ENCODE assay signal across 15 cellular contexts in genomic region chr6:38346291-38347079, GRCh38.
DNase-seq lines count a peak whose midpoint lies in the region; ATAC-seq and TF ChIP-seq lines count a peak whose summit lies in the region.
"Had no signal": no experiment of that assay in that cellular context is flagged by ENCODE, and none has a peak within 500 bp of the region (broad histone marks: within the 10 kb centered on the region; RNA-seq: fewer than 3 reads in every experiment).

No MANE protein-coding gene starts in this region.

- peak; percentile 61 for ATAC-seq in IMR-90 (ENCODE audit: low read depth)
- ATAC-seq in stimulated activated naive CD8-positive, alpha-beta T cell treated with anti-CD3 and anti-CD28 coated beads, Interleukin-15, Interleukin-2, amounts not matched to agents 100 U/mL and 50 U/mL, for 24 hours: no peak
- ATAC-seq: left ventricle myocardium superior had no signal

- BruUV-seq in IMR-90 (replicated peaks; lab: Mats Ljungman, UMichigan) (no TSS peak), Calu3 (replicated peaks; lab: Mats Ljungman, UMichigan) (no TSS peak)

- H2AK9ac ChIP-seq in IMR-90 (replicated peaks; ENCODE audit: low read depth, low read length, poor library complexity): no peak overlapping the region

- no peaks in the 10 kb centered on the region for H3K27me3 ChIP-seq in IMR-90 (ENCODE audit: control insufficient read depth, insufficient read depth, low read length)

- H3K4me3 ChIP-seq in AG10803 (ENCODE audit: low read length) (no peak overlapping the region), IMR-90 (ENCODE audit: insufficient read depth, low read depth, low read length) (no peak overlapping the region)

- in situ Hi-C loops in IMR-90 (cut with MboI; ENCODE audit: low sequenced_read_pairs): no loop called here

- no peaks in the 10 kb centered on the region for H4K20me1 ChIP-seq in IMR-90 (ENCODE audit: insufficient read depth, low read length)

- H3K9me3 ChIP-seq in IMR-90 (ENCODE audit: control insufficient read depth, insufficient read depth, low read length): no peaks in the 10 kb centered on the region

- peak overlapping the region; percentile 72 for H2BK120ac ChIP-seq in IMR-90 (ENCODE audit: low read depth, low read length)

- no CpG with 5 or more reads among the region's 5 CpGs for WGBS in IMR-90 (ENCODE audit: extremely low coverage in 2 of 2, insufficient read length in 1 of 2), 2 experiments

- peak overlapping the region; percentile 76; the same call in 1 of the 2 replicates for H2BK20ac ChIP-seq in IMR-90 (ENCODE audit: low read depth, low read length)

- intact Hi-C loops in IMR-90 (cut with micrococcal nuclease): no loop called here
- intact Hi-C loops in Calu3 (cut with micrococcal nuclease; ENCODE audit: unreplicated experiment): no loop called here

- DNase-seq in AG10803 (ENCODE audit: low read depth) (peak; percentile 95), IMR-90 (peak; percentile 90), brain pericyte (ENCODE audit: low read depth, low spot score) (peak; percentile 71), iPS-NIHi11 (ENCODE audit: low spot score) (peak; percentile 15), D341Med (ENCODE audit: low spot score) (no peak), NCI-H128 (lab: John Stamatoyannopoulos, UW; ENCODE audit: unreplicated experiment) (no peak), Calu3 (no peak)
- no peak for DNase-seq in stimulated activated naive CD8-positive, alpha-beta T cell treated with anti-CD3 and anti-CD28 coated beads, Interleukin-15, Interleukin-2, amounts not matched to agents 100 U/mL and 50 U/mL, for 24 hours
- DNase-seq: activated CD4-positive, alpha-beta T cell treated with anti-CD3 and anti-CD28 coated beads for 48 hours; activated effector memory CD4-positive, alpha-beta T cell treated with Interleukin-2 at 50 U/mL for 16 hours; CD4-positive, CD25-positive, alpha-beta regulatory T cell; H7; left ventricle myocardium superior; NCI-H446 treated with DMSO at 0.1 percent for 48 hours; nucleus accumbens had no signal

- no peak overlapping the region for H3K27ac Mint-ChIP-seq in Calu3 (ENCODE audit: unreplicated experiment)

- H3K79me1 ChIP-seq in IMR-90 (ENCODE audit: low read depth in 1 of 2, low read length in 2 of 2): peaks cover 2 to 8% of the 10 kb centered on the region in 2 experiments; a peak in 3 of 4 replicates

- peak overlapping the region; percentile 66 for H4K91ac ChIP-seq in IMR-90 (ENCODE audit: insufficient read depth, low read depth, low read length)

- no peaks in the 10 kb centered on the region for H3K9me3 Mint-ChIP-seq in Calu3 (ENCODE audit: low read depth, unreplicated experiment)
- H3K9me3 Mint-ChIP-seq: CD4-positive, CD25-positive, alpha-beta regulatory T cell had no signal

- H2AK5ac ChIP-seq in IMR-90 (ENCODE audit: low read depth, low read length): peak overlapping the region; percentile 59; the same call in 1 of the 2 replicates

- H3K14ac ChIP-seq in IMR-90 (replicated peaks; ENCODE audit: low read depth, low read length): peak overlapping the region; percentile 68

- H3K23ac ChIP-seq in IMR-90 (ENCODE audit: low read depth, low read length): peak overlapping the region; percentile 62; the same call in 1 of the 2 replicates

- no peak for TF ChIP-seq RAD21 in IMR-90 (IDR thresholded peaks at IDR 0.05; ENCODE audit: low read length)

- H3K4me1 ChIP-seq in IMR-90 (ENCODE audit: control insufficient read depth, insufficient read depth, low read length): peaks cover 14% of the 10 kb centered on the region

- TF ChIP-seq CTCF in AG10803 (conservative IDR thresholded peaks at IDR 0.05; ENCODE audit: low read length) (no peak), IMR-90 (conservative IDR thresholded peaks at IDR 0.05; ENCODE audit: low read depth, low read length) (no peak), Calu3 (IDR thresholded peaks at IDR 0.05; ENCODE audit: unreplicated experiment) (no peak)

- H4K5ac ChIP-seq in IMR-90 (ENCODE audit: low read depth, low read length): no peak overlapping the region

- no peak overlapping the region for H3K4me2 ChIP-seq in IMR-90 (ENCODE audit: low read depth, low read length)

- no peaks in the 10 kb centered on the region for H3K36me3 ChIP-seq in IMR-90 (ENCODE audit: control insufficient read depth, insufficient read depth, low read length)

- POLR2A ChIA-PET in IMR-90 (lab: Charles Lee; ENCODE audit: unreplicated experiment): no interaction called here

- CTCF ChIA-PET in IMR-90 (lab: Yijun Ruan, JAX): interaction anchor here (0.6 kb wide), 1 partner anchor 641 kb away, joined by 3 read pairs; no protein-coding TSS in a partner anchor
- CTCF ChIA-PET in Calu3 (lab: Charles Lee): no interaction called here

- H3K4ac ChIP-seq in IMR-90 (ENCODE audit: low read depth, low read length): peak overlapping the region; percentile 75

- peak overlapping the region in 1 of 2 experiments; percentile 66; a peak in 1 of 4 replicates for H4K8ac ChIP-seq in IMR-90 (ENCODE audit: low read depth in 2 of 2, low read length in 2 of 2)

- no peaks in the 10 kb centered on the region for H3K27me3 Mint-ChIP-seq in Calu3 (ENCODE audit: unreplicated experiment)
- H3K27me3 Mint-ChIP-seq: CD4-positive, CD25-positive, alpha-beta regulatory T cell had no signal

- no peak overlapping the region for H3K4me3 Mint-ChIP-seq in Calu3 (ENCODE audit: low read depth, unreplicated experiment)
- H3K4me3 Mint-ChIP-seq: CD4-positive, CD25-positive, alpha-beta regulatory T cell had no signal

- H2BK15ac ChIP-seq in IMR-90 (ENCODE audit: low read depth, low read length): peak overlapping the region; percentile 50; the same call in 1 of the 3 replicates

- H2AFZ ChIP-seq in IMR-90 (replicated peaks; ENCODE audit: low read length, poor library complexity): no peak overlapping the region

- no peak overlapping the region for H3K9ac ChIP-seq in IMR-90 (ENCODE audit: low read depth, low read length)

- H3K56ac ChIP-seq in IMR-90 (ENCODE audit: extremely low read depth, insufficient read depth, low read length): no peak overlapping the region

- H3K36me3 Mint-ChIP-seq in Calu3 (ENCODE audit: insufficient read depth, unreplicated experiment): no peaks in the 10 kb centered on the region

- dilution Hi-C loops in IMR-90 (cut with HindIII; ENCODE audit: low sequenced_read_pairs, unreplicated experiment): no loop called here

- TF ChIP-seq POLR2A in IMR-90 (IDR thresholded peaks at IDR 0.05; ENCODE audit: low read depth, low read length): no peak

- no peaks in the 10 kb centered on the region for H3K4me1 Mint-ChIP-seq in Calu3 (ENCODE audit: low read depth, unreplicated experiment)

- no peak overlapping the region for H3K27ac ChIP-seq in IMR-90 (ENCODE audit: insufficient read depth, low read length)

- peak overlapping the region; percentile 2 for H2BK5ac ChIP-seq in IMR-90 (ENCODE audit: low read depth, low read length, poor library complexity, severe bottlenecking)

- H3K9me1 ChIP-seq in IMR-90 (ENCODE audit: insufficient read depth, low read length): peaks cover 10% of the 10 kb centered on the region

- peak overlapping the region; percentile 43; the same call in 1 of the 2 replicates for H3K18ac ChIP-seq in IMR-90 (ENCODE audit: low read depth, low read length)

TF ChIP-seq in IMR-90, 13 proteins besides CTCF, POLR2A, EP300 and RAD21:
- no peak for TF ChIP-seq USF2 (IDR thresholded peaks at IDR 0.05; ENCODE audit: low read depth, low read length)
- TF ChIP-seq NFE2L2 (IDR thresholded peaks at IDR 0.05; ENCODE audit: low read depth, low read length): no peak
- TF ChIP-seq CHD1 (IDR thresholded peaks at IDR 0.05; ENCODE audit: low read depth, low read length): no peak
- no peak for TF ChIP-seq SMC3 (IDR thresholded peaks at IDR 0.05; ENCODE audit: low read depth, low read length)
- TF ChIP-seq MAZ (IDR thresholded peaks at IDR 0.05; ENCODE audit: borderline replicate concordance, low read depth, low read length): no peak
- TF ChIP-seq MXI1 (IDR thresholded peaks at IDR 0.05; ENCODE audit: borderline replicate concordance, low read depth, low read length): no peak
- TF ChIP-seq ELK1 (IDR thresholded peaks at IDR 0.05; ENCODE audit: borderline replicate concordance, low read depth, low read length): no peak
- no peak for TF ChIP-seq CEBPB (IDR thresholded peaks at IDR 0.05; ENCODE audit: low read depth, low read length)
- no peak for TF ChIP-seq BHLHE40 (IDR thresholded peaks at IDR 0.05; ENCODE audit: low read depth, low read length)
- no peak for TF ChIP-seq MAFK (IDR thresholded peaks at IDR 0.05; ENCODE audit: low read depth, low read length)
- TF ChIP-seq FOS (IDR thresholded peaks at IDR 0.05; ENCODE audit: low read depth, low read length): no peak
- TF ChIP-seq RCOR1 (IDR thresholded peaks at IDR 0.05; ENCODE audit: insufficient replicate concordance, low read length): no peak
- no peak for TF ChIP-seq RFX5 (IDR thresholded peaks at IDR 0.05; ENCODE audit: low read depth, low read length)

Comparison
In these comparisons a context has a peak if more than half of its experiments do, and no peak if none do; other contexts are left out.
1. DNase-seq: peak in AG10803 (single experiment), IMR-90 (single experiment), brain pericyte (single experiment) and iPS-NIHi11 (single experiment); none in D341Med (single experiment), NCI-H128 (single experiment), stimulated activated naive CD8-positive, alpha-beta T cell treated with anti-CD3 and anti-CD28 coated beads, Interleukin-15, Interleukin-2, amounts not matched to agents 100 U/mL and 50 U/mL, for 24 hours (single experiment) and Calu3 (single experiment).